ENCODE assay signal across 13 cellular contexts in the genomic region with DNA sequence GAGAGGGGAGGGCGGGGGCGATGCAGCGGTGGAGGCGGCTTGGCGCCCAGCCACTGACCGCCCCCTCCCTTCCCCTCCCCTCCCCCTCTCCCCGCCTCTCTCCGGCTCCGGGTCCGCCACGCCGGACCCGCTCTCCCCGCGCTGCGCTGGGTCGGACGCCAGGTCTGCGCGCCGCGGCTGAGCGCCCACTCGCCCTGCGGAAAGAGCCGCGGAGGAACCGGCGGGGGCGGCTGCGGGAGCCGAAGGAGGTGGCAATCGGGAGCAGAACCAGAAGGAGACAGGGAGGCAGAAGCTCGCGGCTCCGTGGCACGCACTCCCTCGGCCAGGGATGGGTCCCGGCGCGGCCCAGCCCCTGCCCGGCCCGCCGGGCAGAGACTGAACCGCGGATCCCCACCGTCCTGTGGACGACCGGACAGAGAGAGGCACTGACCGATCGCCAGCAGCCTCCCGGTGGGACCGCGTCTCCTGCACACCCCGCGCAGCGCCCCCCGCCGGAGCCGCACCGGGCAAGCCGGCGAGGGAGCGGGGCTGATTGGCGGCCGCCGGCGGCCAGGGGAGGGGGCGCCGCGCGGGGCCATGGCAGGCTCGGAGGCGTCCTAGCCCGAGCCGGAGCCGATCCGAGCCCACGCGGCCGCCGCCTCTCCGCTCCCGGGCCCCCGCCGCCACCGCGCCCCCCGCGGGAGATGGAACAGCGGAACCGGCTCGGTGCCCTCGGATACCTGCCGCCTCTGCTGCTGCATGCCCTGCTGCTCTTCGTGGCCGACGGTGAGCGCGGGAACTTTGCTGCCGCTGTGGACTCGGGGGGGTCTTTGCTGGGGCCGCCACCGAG. TPM values are rescaled to one million over a fixed set of nuclear protein-coding genes. Genes with fewer than 3 reads are reported as not detected.
A peak's percentile ranks its signal among the peaks of the same experiment; 100 is the strongest.
DNase-seq lines count a peak whose midpoint lies in the region; ATAC-seq, FAIRE-seq and TF ChIP-seq lines count a peak whose summit lies in the region.
"Had no signal": no experiment of that assay in that cellular context is flagged by ENCODE, and none has a peak within 500 bp of the region (broad histone marks: within the 10 kb centered on the region; RNA-seq: fewer than 3 reads in every experiment).

A gene (plus strand): TSS at position 94 of the 829 bp plus-strand sequence. CDS start 590 bp downstream, at position 684.

- H3K27me3 Mint-ChIP-seq in naive thymus-derived CD4-positive, alpha-beta T cell, result peaks cover 46 to 77% (median 63%) of the 10 kb centered on the region in 5 donors
- peaks cover 63% of the 10 kb centered on the region for H3K27me3 Mint-ChIP-seq in activated CD4-positive, alpha-beta T cell treated with anti-CD3 and anti-CD28 coated beads, Interleukin-2, amount 10 ng/mL, durations not matched to agents 7 days and 5 days

- no peaks in the 10 kb centered on the region for H3K36me3 ChIP-seq in right lobe of liver
- H3K36me3 ChIP-seq in HepG2 (replicated peaks in 1 of 2; ENCODE audit: control insufficient read depth in 1 of 2, insufficient read depth in 2 of 2, low read length in 2 of 2), result no peaks in the 10 kb centered on the region
- no peaks in the 10 kb centered on the region for H3K36me3 ChIP-seq in naive thymus-derived CD4-positive, alpha-beta T cell (ENCODE audit: control insufficient read depth in 2 of 3, insufficient read depth in 3 of 3, low read length in 3 of 3)
- H3K36me3 ChIP-seq in vagina, result no peaks in the 10 kb centered on the region
- H3K36me3 ChIP-seq in esophagus squamous epithelium, result no peaks in the 10 kb centered on the region
- H3K36me3 ChIP-seq: transverse colon had no signal

- 0% methylated on average over 4 of the region's 104 CpGs for WGBS in right lobe of liver (ENCODE audit: insufficient coverage, low coverage, low lambda C conversion rate, missing lambda C conversion rate)
- WGBS in HepG2 (ENCODE audit: low lambda C conversion rate), result 67% methylated on average over 14 of the region's 104 CpGs
- no CpG with 5 or more reads among the region's 104 CpGs for WGBS in esophagus squamous epithelium, 2 donors

- H3K9ac ChIP-seq in HepG2 (ENCODE audit: insufficient read depth, low read depth, low read length), result no peak within 1 kb of the TSS

- H3K4me1 ChIP-seq in right lobe of liver, result peaks cover 0 to 10% (median 0%) of the 10 kb centered on the region in 4 donors
- peaks cover 10% of the 10 kb centered on the region for H3K4me1 ChIP-seq in HepG2 (ENCODE audit: insufficient read depth, low read length)
- peaks cover 5 to 8% of the 10 kb centered on the region in 2 donors for H3K4me1 ChIP-seq in naive thymus-derived CD4-positive, alpha-beta T cell (ENCODE audit: control insufficient read depth in 2 of 2, insufficient read depth in 2 of 2, low read length in 2 of 2)
- H3K4me1 ChIP-seq in vagina, result peaks cover 51% of the 10 kb centered on the region
- peaks cover 30 to 58% (median 34%) of the 10 kb centered on the region in 3 donors for H3K4me1 ChIP-seq in esophagus squamous epithelium

- no peak for TF ChIP-seq EP300 in HepG2 (IDR thresholded peaks at IDR 0.05; ENCODE audit: low read depth in 2 of 2, low read length in 2 of 2)
- no peak for TF ChIP-seq EP300 in HepG2 (CRISPR knock-in tag; IDR thresholded peaks at IDR 0.05; ENCODE audit: borderline replicate concordance)

- H3K4me3 ChIP-seq in right lobe of liver, result no peak within 1 kb of the TSS
- H3K4me3 ChIP-seq in HepG2 (replicated peaks in 1 of 3; ENCODE audit: insufficient read depth in 1 of 3, low read depth in 2 of 3, low read length in 3 of 3), result no peak within 1 kb of the TSS
- H3K4me3 ChIP-seq in naive thymus-derived CD4-positive, alpha-beta T cell (ENCODE audit: low read length), result no peak within 1 kb of the TSS
- H3K4me3 ChIP-seq in vagina, result peak within 1 kb of the TSS; percentile 37 to 44
- H3K4me3 ChIP-seq in esophagus squamous epithelium, result peak within 1 kb of the TSS in 2 of 4 donors; percentile 21 to 46

- peaks cover 0 to 5% (median 0%) of the 10 kb centered on the region in 11 donors for H3K9me3 Mint-ChIP-seq in naive thymus-derived CD4-positive, alpha-beta T cell
- no peaks in the 10 kb centered on the region for H3K9me3 Mint-ChIP-seq in activated CD4-positive, alpha-beta T cell treated with anti-CD3 and anti-CD28 coated beads, Interleukin-2, amount 10 ng/mL, durations not matched to agents 7 days and 5 days

- no peak within 1 kb of the TSS for H2AFZ ChIP-seq in HepG2 (ENCODE audit: low read length)

- peaks cover 0 to 5% (median 0%) of the 10 kb centered on the region in 5 donors for H3K36me3 Mint-ChIP-seq in naive thymus-derived CD4-positive, alpha-beta T cell
- H3K36me3 Mint-ChIP-seq in activated CD4-positive, alpha-beta T cell treated with anti-CD3 and anti-CD28 coated beads, Interleukin-2, amount 10 ng/mL, durations not matched to agents 7 days and 5 days (ENCODE audit: low read depth), result no peaks in the 10 kb centered on the region

- POLR2A ChIA-PET in HepG2 (lab: Yijun Ruan, JAX), result no interaction called here
- POLR2A ChIA-PET in naive thymus-derived CD4-positive, alpha-beta T cell (lab: Charles Lee), result no interaction called here
- POLR2A ChIA-PET in activated CD4-positive, alpha-beta T cell treated with anti-CD3 and anti-CD28 coated beads, Interleukin-2, amount 10 ng/mL, durations not matched to agents 7 days and 5 days (lab: Charles Lee), result no interaction called here

- H3K27ac Mint-ChIP-seq in naive thymus-derived CD4-positive, alpha-beta T cell, result peak within 1 kb of the TSS in 1 of 9 donors; percentile 42
- no peak within 1 kb of the TSS for H3K27ac Mint-ChIP-seq in activated CD4-positive, alpha-beta T cell treated with anti-CD3 and anti-CD28 coated beads, Interleukin-2, amount 10 ng/mL, durations not matched to agents 7 days and 5 days

- intact Hi-C loops in right lobe of liver (cut with DNase I) (no loop called here), HepG2 (cut with micrococcal nuclease; ENCODE audit: unreplicated experiment) (loop anchor here (5.0 kb wide), 1 partner anchor 59 kb away; no protein-coding TSS in a partner anchor), vagina (cut with DNase I) (no loop called here), esophagus squamous epithelium (cut with DNase I) (no loop called here)
- intact Hi-C loops in naive thymus-derived CD4-positive, alpha-beta T cell (cut with micrococcal nuclease), result loop anchor here in 1 of 2 donors (5.0 to 10.0 kb wide), 6 partner anchors 59 to 1826 kb away; a partner anchor contains a TSS

- no peak within 1 kb of the TSS for H3K4me2 ChIP-seq in HepG2 (ENCODE audit: low read depth, low read length)

- peak within 1 kb of the TSS; percentile 27 to 87 (median 59) for H3K4me3 Mint-ChIP-seq in naive thymus-derived CD4-positive, alpha-beta T cell
- H3K4me3 Mint-ChIP-seq in activated CD4-positive, alpha-beta T cell treated with anti-CD3 and anti-CD28 coated beads, Interleukin-2, amount 10 ng/mL, durations not matched to agents 7 days and 5 days, result no peak within 1 kb of the TSS

- no peak for TF ChIP-seq CTCF in right lobe of liver (IDR thresholded peaks at IDR 0.05)
- no peak for TF ChIP-seq CTCF in HepG2 (CRISPR knock-in tag; IDR thresholded peaks at IDR 0.05)
- TF ChIP-seq CTCF in vagina (IDR thresholded peaks at IDR 0.05), result no peak
- no peak for TF ChIP-seq CTCF in esophagus squamous epithelium (IDR thresholded peaks at IDR 0.05)

- peaks cover 18 to 34% (median 23%) of the 10 kb centered on the region in 7 donors for H3K4me1 Mint-ChIP-seq in naive thymus-derived CD4-positive, alpha-beta T cell
- peaks cover 25% of the 10 kb centered on the region for H3K4me1 Mint-ChIP-seq in activated CD4-positive, alpha-beta T cell treated with anti-CD3 and anti-CD28 coated beads, Interleukin-2, amount 10 ng/mL, durations not matched to agents 7 days and 5 days

- ATAC-seq in right lobe of liver (no peak), HepG2 (no peak)
- ATAC-seq in naive thymus-derived CD4-positive, alpha-beta T cell, result no peak

- H3K27me3 ChIP-seq in right lobe of liver (peaks cover 0 to 13% of the 10 kb centered on the region in 2 donors), HepG2 (ENCODE audit: control insufficient read depth in 1 of 2, insufficient read depth in 2 of 2, low read length in 2 of 2) (peaks cover 4 to 24% of the 10 kb centered on the region in 2 experiments; a peak in 4 of 5 replicates), vagina (peaks cover 4% of the 10 kb centered on the region), esophagus squamous epithelium (peaks cover 16 to 100% (median 43%) of the 10 kb centered on the region in 4 donors)
- peaks cover 4 to 14% of the 10 kb centered on the region in 2 donors for H3K27me3 ChIP-seq in naive thymus-derived CD4-positive, alpha-beta T cell (ENCODE audit: control insufficient read depth in 2 of 2, insufficient read depth in 2 of 2, low read length in 2 of 2)

- no peaks in the 10 kb centered on the region for H3K79me2 ChIP-seq in HepG2 (ENCODE audit: insufficient read depth, low read length)

- TF ChIP-seq POLR2A in right lobe of liver (IDR thresholded peaks at IDR 0.05), result no peak
- no peak for TF ChIP-seq POLR2A in HepG2 (IDR thresholded peaks at IDR 0.05; ENCODE audit: insufficient read depth in 1 of 2, low read depth in 2 of 2, low read length in 2 of 2)
- TF ChIP-seq POLR2A in vagina (IDR thresholded peaks at IDR 0.05), result no peak
- TF ChIP-seq POLR2A in esophagus squamous epithelium (IDR thresholded peaks at IDR 0.05), result no peak

- no peaks in the 10 kb centered on the region for H4K20me1 ChIP-seq in HepG2 (ENCODE audit: insufficient read depth, low read length)

- CTCF ChIA-PET in HepG2 (lab: Yijun Ruan, JAX; ENCODE audit: low intra/inter-chr PET ratio, low total read pairs), result no interaction called here
- CTCF ChIA-PET in naive thymus-derived CD4-positive, alpha-beta T cell (lab: Charles Lee), result no interaction called here
- CTCF ChIA-PET in activated CD4-positive, alpha-beta T cell treated with anti-CD3 and anti-CD28 coated beads, Interleukin-2, amount 10 ng/mL, durations not matched to agents 7 days and 5 days (lab: Charles Lee), result interaction anchor here (2.8 kb wide), 1 partner anchor 11 kb away, joined by 11 read pairs; no protein-coding TSS in a partner anchor

- H3K9me3 ChIP-seq in right lobe of liver, result no peaks in the 10 kb centered on the region
- no peaks in the 10 kb centered on the region for H3K9me3 ChIP-seq in HepG2 (ENCODE audit: low read length)
- H3K9me3 ChIP-seq in naive thymus-derived CD4-positive, alpha-beta T cell (ENCODE audit: control insufficient read depth in 2 of 3, low read length in 3 of 3), result no peaks in the 10 kb centered on the region
- H3K9me3 ChIP-seq in vagina, result no peaks in the 10 kb centered on the region
- no peaks in the 10 kb centered on the region for H3K9me3 ChIP-seq in esophagus squamous epithelium
- H3K9me3 ChIP-seq: transverse colon had no signal

- H3K27ac ChIP-seq in right lobe of liver (no peak within 1 kb of the TSS), HepG2 (ENCODE audit: extremely low read length, insufficient read depth, low read length) (no peak within 1 kb of the TSS), vagina (peak within 1 kb of the TSS; percentile 57), esophagus squamous epithelium (no peak within 1 kb of the TSS)
- H3K27ac ChIP-seq in naive thymus-derived CD4-positive, alpha-beta T cell (ENCODE audit: low read depth, low read length), result no peak within 1 kb of the TSS
- H3K27ac ChIP-seq: transverse colon had no signal

- in situ Hi-C loops in HepG2 (cut with HindIII; ENCODE audit: extremely low pct_ligation_motif_present, low pct_unique_long_range_greater_than_20kb), result no loop called here

- peak in 2 of 3 donors; percentile 10 to 45 for DNase-seq in right lobe of liver
- no peak for DNase-seq in HepG2 (ENCODE audit: low spot score)
- DNase-seq in cerebellum (ENCODE audit: low spot score), result peak; percentile 30
- DNase-seq in naive thymus-derived CD4-positive, alpha-beta T cell, result no peak
- no peak for DNase-seq in vagina (ENCODE audit: extremely low spot score in 2 of 2)
- no peak for DNase-seq in NCI-H1048 (lab: John Stamatoyannopoulos, UW)
- no peak for DNase-seq in esophagus squamous epithelium (lab: John Stamatoyannopoulos, UW)
- DNase-seq in activated CD4-positive, alpha-beta T cell treated with anti-CD3 and anti-CD28 coated beads, Interleukin-2, amount 10 ng/mL, durations not matched to agents 7 days and 5 days, result no peak
- DNase-seq: activated CD8-positive, alpha-beta memory T cell treated with anti-CD3 and anti-CD28 coated beads, Interleukin-2, amount 50 U/mL, for 4 hours; Calu3; NCI-H2081 treated with DMSO at 0.1 percent for 48 hours; transverse colon had no signal

- TF ChIP-seq RAD21 in HepG2 (CRISPR knock-in tag; IDR thresholded peaks at IDR 0.05), result no peak

- BruUV-seq in HepG2 (replicated peaks; lab: Mats Ljungman, UMichigan), result no TSS peak

- no peak for FAIRE-seq in HepG2 (lab: Jason Lieb, UNC)

RNA-seq across cellular contexts. Expression of the gene that starts here (rescaled TPM):
- not detected for total RNA-seq in right lobe of liver
- total RNA-seq in HepG2 (2016; rRNA removed; fragmentation: Illumina TruSeq; extraction: Trizol), result not detected in 2 replicates
- total RNA-seq in HepG2 (2016; cell fraction: cytosol; rRNA removed; fragmentation: Illumina TruSeq; extraction: Trizol; ENCODE audit: low read depth), result not detected in 2 replicates
- total RNA-seq in HepG2 (2016; cell fraction: insoluble cytoplasmic fraction; rRNA removed; fragmentation: Illumina TruSeq; extraction: Trizol), result not detected in 2 replicates
- not detected in 2 replicates for total RNA-seq in HepG2 (2016; cell fraction: membrane; rRNA removed; fragmentation: Illumina TruSeq; extraction: Trizol)
- not detected in 2 replicates for total RNA-seq in HepG2 (2016; cell fraction: nucleus; rRNA removed; fragmentation: Illumina TruSeq; extraction: Trizol)
- polyA plus RNA-seq in HepG2 (2011; rRNA removed), result not detected in 2 replicates
- not detected in 2 replicates for polyA plus RNA-seq in HepG2 (2011; cell fraction: cytosol; rRNA removed)
- not detected in 2 replicates for polyA plus RNA-seq in HepG2 (2011; cell fraction: nucleus; rRNA removed)
- polyA plus RNA-seq in HepG2 (2012), result not detected in 2 replicates
- not detected in 2 replicates for polyA plus RNA-seq in HepG2 (2016; cell fraction: cytosol; fragmentation: Illumina TruSeq; extraction: Trizol; ENCODE audit: low read depth)
- polyA plus RNA-seq in HepG2 (2016; cell fraction: insoluble cytoplasmic fraction; fragmentation: Illumina TruSeq; extraction: Trizol; ENCODE audit: low read depth), result not detected in 2 replicates
- polyA plus RNA-seq in HepG2 (2016; cell fraction: membrane; fragmentation: Illumina TruSeq; extraction: Trizol; ENCODE audit: low read depth), result not detected in 2 replicates
- not detected in 2 replicates for polyA plus RNA-seq in HepG2 (2016; cell fraction: nucleus; fragmentation: Illumina TruSeq; extraction: Trizol; ENCODE audit: insufficient read depth, low read depth)
- polyA minus RNA-seq in HepG2 (2011; rRNA and poly(A)+ RNA removed; ENCODE audit: low replicate concordance), result not detected in 2 replicates
- polyA minus RNA-seq in HepG2 (2011; cell fraction: cytosol; rRNA and poly(A)+ RNA removed), result not detected in 2 replicates
- polyA minus RNA-seq in HepG2 (2011; cell fraction: nucleus; rRNA and poly(A)+ RNA removed), result not detected in 2 replicates
- total RNA-seq in cerebellum, result 2.6 TPM
- under 1 TPM in 1 of 5 experiments, not detected in 4; 0.24 TPM for total RNA-seq in naive thymus-derived CD4-positive, alpha-beta T cell
- polyA plus RNA-seq in naive thymus-derived CD4-positive, alpha-beta T cell, result not detected
- total RNA-seq in vagina, result 0.98 TPM
- not detected for total RNA-seq in esophagus squamous epithelium
- not detected for total RNA-seq in activated CD4-positive, alpha-beta T cell treated with anti-CD3 and anti-CD28 coated beads, Interleukin-2, amount 10 ng/mL, durations not matched to agents 7 days and 5 days
- total RNA-seq: Calu3, lower leg skin, transverse colon had no signal

Comparison
In these comparisons a context has a peak if more than half of its experiments do, and no peak if none do; other contexts are left out.
1. Peak in DNase-seq in right lobe of liver; RNA of the gene not detected or under 1 TPM.
2. H3K4me3 ChIP-seq: peak in vagina (2 of 2); none in right lobe of liver (0 of 3), HepG2 (0 of 3) and naive thymus-derived CD4-positive, alpha-beta T cell (single experiment).